ENCODE assay signal across 27 cellular contexts in genomic region chr22:18133452-18133851, GRCh38. TPM values are rescaled to one million over a fixed set of nuclear protein-coding genes. Genes with fewer than 3 reads are reported as not detected.
A peak's percentile ranks its signal among the peaks of the same experiment; 100 is the strongest.
DNase-seq lines count a peak whose midpoint lies in the region; ATAC-seq, FAIRE-seq and TF ChIP-seq lines count a peak whose summit lies in the region.
"Had no signal": no experiment of that assay in that cellular context is flagged by ENCODE, and none has a peak within 500 bp of the region (broad histone marks: within the 10 kb centered on the region; RNA-seq: fewer than 3 reads in every experiment).

No MANE protein-coding gene starts in this region.

- H3K27me3 Mint-ChIP-seq in activated CD8-positive, alpha-beta T cell treated with anti-CD3 and anti-CD28 coated beads for 36 hours, result no peaks in the 10 kb centered on the region
- H3K27me3 Mint-ChIP-seq: activated naive CD8-positive, alpha-beta T cell; naive B cell had no signal

- TF ChIP-seq POLR2A in gastroesophageal sphincter (IDR thresholded peaks at IDR 0.05), result no peak

- H3K36me3 ChIP-seq in adipocyte (ENCODE audit: control insufficient read depth, insufficient read depth, low read length, severe bottlenecking) (no peaks in the 10 kb centered on the region), gastroesophageal sphincter (peaks cover 0 to 25% of the 10 kb centered on the region in 2 donors), pancreas (no peaks in the 10 kb centered on the region)
- H3K36me3 ChIP-seq: SJCRH30 had no signal

- POLR2A ChIA-PET in activated CD8-positive, alpha-beta T cell treated with anti-CD3 and anti-CD28 coated beads for 36 hours (lab: Charles Lee), result interaction anchor here (1.1 kb wide), 1 partner anchor 16 kb away, joined by 3 read pairs; the partner anchor contains the start of gene USP18

- H3K9me3 Mint-ChIP-seq in activated CD8-positive, alpha-beta T cell treated with anti-CD3 and anti-CD28 coated beads for 36 hours, result no peaks in the 10 kb centered on the region
- H3K9me3 Mint-ChIP-seq: activated T-helper 2 cell treated with anti-CD3 and anti-CD28 coated beads, Interferon-gamma antibody, Interleukin-2, Interleukin-4, amounts not matched to agents 10 μg/mL and 5 μg/mL and 100 μg/mL, durations not matched to agents 14 hours and 24 hours and 36 hours; naive B cell had no signal

- peak overlapping the region; percentile 56 for H3K4me3 ChIP-seq in adipocyte (ENCODE audit: low read length)
- H3K4me3 ChIP-seq in gastroesophageal sphincter, result no peak overlapping the region
- H3K4me3 ChIP-seq in pancreas, result no peak overlapping the region
- H3K4me3 ChIP-seq: hepatocyte, SJCRH30, stomach, tibial nerve had no signal

- no peaks in the 10 kb centered on the region for H3K36me3 Mint-ChIP-seq in activated CD8-positive, alpha-beta T cell treated with anti-CD3 and anti-CD28 coated beads for 36 hours (ENCODE audit: low read depth)

- H3K9ac ChIP-seq in adipocyte (ENCODE audit: low read length), result peak overlapping the region; percentile 42

- no peak for TF ChIP-seq CTCF in gastroesophageal sphincter (IDR thresholded peaks at IDR 0.05)
- TF ChIP-seq CTCF in pancreas (IDR thresholded peaks at IDR 0.05), result no peak
- TF ChIP-seq CTCF in activated CD8-positive, alpha-beta T cell treated with anti-CD3 and anti-CD28 coated beads for 36 hours (IDR thresholded peaks at IDR 0.05), result no peak

- H3K4me1 Mint-ChIP-seq in activated CD8-positive, alpha-beta T cell treated with anti-CD3 and anti-CD28 coated beads for 36 hours (ENCODE audit: low read depth), result no peaks in the 10 kb centered on the region
- H3K4me1 Mint-ChIP-seq: naive B cell had no signal

- FAIRE-seq in pancreas (lab: Jason Lieb, UNC), result no peak
- FAIRE-seq: astrocyte, endometrium had no signal

- no peak overlapping the region for H3K4me3 Mint-ChIP-seq in activated CD8-positive, alpha-beta T cell treated with anti-CD3 and anti-CD28 coated beads for 36 hours
- H3K4me3 Mint-ChIP-seq: activated naive CD8-positive, alpha-beta T cell; naive B cell had no signal

- H3K27ac ChIP-seq in gastroesophageal sphincter, result peak overlapping the region in 3 of 4 donors; percentile 14 to 43 (median 26)
- no peak overlapping the region for H3K27ac ChIP-seq in pancreas
- H3K27ac ChIP-seq: hepatocyte, SJCRH30, stomach had no signal

- WGBS in gastroesophageal sphincter (ENCODE audit: low coverage in 1 of 2), 2 donors, result 64 to 68% methylated on average over 1 to 2 of the region's 2 CpGs
- WGBS in pancreas, 2 donors, result 57 to 60% methylated on average over 2 of the region's 2 CpGs

- H3K27me3 ChIP-seq in adipocyte (replicated peaks; ENCODE audit: control insufficient read depth, insufficient read depth, low read length), result no peaks in the 10 kb centered on the region
- H3K27me3 ChIP-seq in gastroesophageal sphincter, result no peaks in the 10 kb centered on the region
- H3K27me3 ChIP-seq in pancreas, result no peaks in the 10 kb centered on the region
- H3K27me3 ChIP-seq: hepatocyte, SJCRH30, stomach, tibial nerve had no signal

- intact Hi-C loops in pancreas (cut with DNase I), result no loop called here
- intact Hi-C loops in activated CD8-positive, alpha-beta T cell treated with anti-CD3 and anti-CD28 coated beads for 36 hours (cut with micrococcal nuclease), result no loop called here

- peak; percentile 78 for ATAC-seq in gastroesophageal sphincter
- peak in 3 of 4 donors; percentile 22 to 43 (median 32) for ATAC-seq in pancreas
- no peak for ATAC-seq in activated CD8-positive, alpha-beta T cell treated with anti-CD3 and anti-CD28 coated beads for 36 hours
- ATAC-seq: left colon, Panc1 had no signal

- H3K9me3 ChIP-seq in adipocyte (ENCODE audit: control insufficient read depth, low read length), result no peaks in the 10 kb centered on the region
- H3K9me3 ChIP-seq in gastroesophageal sphincter, result no peaks in the 10 kb centered on the region
- no peaks in the 10 kb centered on the region for H3K9me3 ChIP-seq in pancreas
- H3K9me3 ChIP-seq: SJCRH30, stomach, tibial nerve had no signal

- H3K4me1 ChIP-seq in adipocyte (ENCODE audit: control insufficient read depth, insufficient read depth, low read length) (peaks cover 24% of the 10 kb centered on the region), gastroesophageal sphincter (no peaks in the 10 kb centered on the region), pancreas (no peaks in the 10 kb centered on the region)
- H3K4me1 ChIP-seq: SJCRH30, stomach had no signal

- CTCF ChIA-PET in activated CD8-positive, alpha-beta T cell treated with anti-CD3 and anti-CD28 coated beads for 36 hours (lab: Charles Lee), result interaction anchor here (0.8 kb wide), 1 partner anchor 13 kb away, joined by 3 read pairs; no protein-coding TSS in a partner anchor

- no peak for TF ChIP-seq EP300 in gastroesophageal sphincter (IDR thresholded peaks at IDR 0.05)

- DNase-seq in AG20443 (ENCODE audit: low spot score), result peak; percentile 52
- peak; percentile 60 for DNase-seq in adipocyte (ENCODE audit: low read depth)
- no peak for DNase-seq in pancreas
- no peak for DNase-seq in occipital lobe (lab: John Stamatoyannopoulos, UW)
- DNase-seq in activated CD8-positive, alpha-beta T cell treated with anti-CD3 and anti-CD28 coated beads for 36 hours, result no peak
- DNase-seq in activated T-cell treated with anti-CD3 and anti-CD28 coated beads for 4 hours, result no peak
- no peak for DNase-seq in NCI-H1436 (lab: John Stamatoyannopoulos, UW)
- DNase-seq: activated CD4-positive, CD25-positive, alpha-beta regulatory T cell; central memory CD4-positive, alpha-beta T cell; dermis blood vessel endothelial cell; DMS153; left colon; naive B cell; NCI-H1092; NCI-H187 treated with DMSO at 0.1 percent for 48 hours; NCI-H524 treated with DMSO at 0.1 percent for 48 hours; SJCRH30; stimulated activated CD4-positive, alpha-beta T cell treated with anti-CD3 and anti-CD28 coated beads, Interleukin-2, amount 100 ng/mL, for 24 hours; stomach had no signal

- H3K27ac Mint-ChIP-seq in activated CD8-positive, alpha-beta T cell treated with anti-CD3 and anti-CD28 coated beads for 36 hours, result no peak overlapping the region
- H3K27ac Mint-ChIP-seq: activated naive CD8-positive, alpha-beta T cell; activated T-helper 2 cell treated with anti-CD3 and anti-CD28 coated beads, Interferon-gamma antibody, Interleukin-2, Interleukin-4, amounts not matched to agents 10 μg/mL and 5 μg/mL and 100 μg/mL, durations not matched to agents 14 hours and 24 hours and 36 hours; naive B cell had no signal

RNA-seq across cellular contexts. Expression of gene USP18, which starts 16.5 kb away (rescaled TPM):
- total RNA-seq in gastroesophageal sphincter (1 to 10 TPM; 3.3 to 6.1 (median 4.3) TPM), pancreas (1 to 10 TPM; 1.1 to 2.9 (median 2.1) TPM), occipital lobe (2.5 TPM)
- polyA plus RNA-seq in pancreas, result 1 to 10 TPM; 3.4 to 7.7 TPM
- total RNA-seq in activated CD8-positive, alpha-beta T cell treated with anti-CD3 and anti-CD28 coated beads for 36 hours, result 1 to 10 TPM; 6.4 to 6.6 TPM

RNA-seq across cellular contexts. Expression of gene TUBA8, which starts 22.8 kb away (rescaled TPM):
- total RNA-seq in gastroesophageal sphincter, result 10 to 100 TPM in 2 of 4 donors, 1 to 10 TPM in 2; 1.3 to 12.9 (median 7.6) TPM
- total RNA-seq in pancreas, result 1 to 10 TPM; 1.5 to 2.8 (median 1.8) TPM
- 1 to 10 TPM; 3.5 to 5.4 TPM for polyA plus RNA-seq in pancreas
- 0.94 TPM for total RNA-seq in occipital lobe
- total RNA-seq in activated CD8-positive, alpha-beta T cell treated with anti-CD3 and anti-CD28 coated beads for 36 hours, result under 1 TPM; 0.56 to 0.85 TPM
- total RNA-seq: stomach had no signal

RNA-seq across cellular contexts. Expression of gene PEX26, which starts 55.7 kb away (rescaled TPM):
- total RNA-seq in gastroesophageal sphincter (10 to 100 TPM; 19.5 to 34.9 (median 27.4) TPM), pancreas (10 to 100 TPM; 11.0 to 26.5 (median 14.8) TPM), occipital lobe (15.6 TPM)
- 10 to 100 TPM in 1 of 2 donors, 1 to 10 TPM in 1; 9.3 to 13.3 TPM for polyA plus RNA-seq in pancreas
- total RNA-seq in activated CD8-positive, alpha-beta T cell treated with anti-CD3 and anti-CD28 coated beads for 36 hours, result 10 to 100 TPM; 57.8 to 59.7 TPM

Comparison
In these comparisons a context has a peak if more than half of its experiments do, and no peak if none do; other contexts are left out.
1. DNase-seq: peak in AG20443 (single experiment) and adipocyte (single experiment); none in pancreas (0 of 6), occipital lobe (single experiment), activated CD8-positive, alpha-beta T cell treated with anti-CD3 and anti-CD28 coated beads for 36 hours (single experiment), activated T-cell treated with anti-CD3 and anti-CD28 coated beads for 4 hours (single experiment) and NCI-H1436 (single experiment).
2. H3K27ac ChIP-seq: peak in gastroesophageal sphincter (3 of 4); none in pancreas (0 of 4).